ENCODE assay signal across 25 cellular contexts in the genomic region with DNA sequence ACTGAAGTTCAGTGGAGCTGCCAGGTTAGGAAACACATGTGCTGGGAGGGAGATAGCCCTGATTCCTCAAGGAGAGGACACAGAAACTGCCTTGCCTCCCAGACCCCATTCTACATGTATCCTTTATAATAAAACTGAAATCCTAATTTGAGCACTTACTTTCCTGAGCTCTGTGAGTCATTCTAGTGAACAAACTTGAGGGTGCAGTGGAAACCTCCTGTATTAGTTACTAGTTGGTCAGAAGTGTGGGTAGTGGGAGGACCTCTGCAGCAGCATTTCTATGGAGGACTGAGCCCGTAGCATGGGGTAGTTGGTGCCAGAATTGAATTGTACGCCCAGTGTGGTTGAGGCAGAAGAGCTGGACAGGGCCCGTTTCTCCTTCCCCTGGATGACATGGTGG.
"Had no signal": no experiment of that assay in that cellular context is flagged by ENCODE, and none has a peak within 500 bp of the region (broad histone marks: within the 10 kb centered on the region; RNA-seq: fewer than 3 reads in every experiment).

No MANE protein-coding gene starts in this region.

- H3K4me1 Mint-ChIP-seq: neural crest cell had no signal

- H3K36me3 ChIP-seq: pancreas had no signal

- H3K27me3 Mint-ChIP-seq: activated B cell treated with CpG ODN at 0.5 μM for 24 hours; activated CD4-positive, alpha-beta T cell treated with anti-CD3 and anti-CD28 coated beads, Interleukin-2, amount 10 ng/mL, durations not matched to agents 7 days and 5 days; activated naive CD8-positive, alpha-beta T cell treated with anti-CD3 and anti-CD28 coated beads, Interleukin-2, amount 10 ng/mL, durations not matched to agents 7 days and 5 days; effector memory CD8-positive, alpha-beta T cell; naive thymus-derived CD8-positive, alpha-beta T cell; stimulated activated memory B cell treated with anti-CD40 and anti-IgM and Interleukin-4, amounts not matched to agents 10 μg/mL and 1 μg/mL and 100 μg/mL, for 72 hours had no signal

- H3K27ac ChIP-seq: brain microvascular endothelial cell, esophagus muscularis mucosa, foreskin keratinocyte, heart left ventricle, pancreas, psoas muscle, sigmoid colon, testis, transverse colon had no signal

- H3K27me3 ChIP-seq: brain microvascular endothelial cell, esophagus muscularis mucosa, foreskin keratinocyte, heart left ventricle, pancreas, sigmoid colon, testis, transverse colon had no signal

- H3K4me3 ChIP-seq: esophagus muscularis mucosa, heart left ventricle, pancreas, psoas muscle, sigmoid colon, testis, transverse colon had no signal

- H3K9me3 ChIP-seq: esophagus muscularis mucosa, pancreas, psoas muscle, sigmoid colon, testis, transverse colon had no signal

- DNase-seq: activated B cell treated with CpG ODN at 0.5 μM for 24 hours; activated CD4-positive, alpha-beta T cell treated with anti-CD3 and anti-CD28 coated beads, Interleukin-2, amount 10 ng/mL, durations not matched to agents 7 days and 5 days; activated naive CD4-positive, alpha-beta T cell treated with Interleukin-2 at 50 U/mL for 16 hours; activated naive CD8-positive, alpha-beta T cell treated with anti-CD3 and anti-CD28 coated beads, Interleukin-2, amount 10 ng/mL, durations not matched to agents 7 days and 5 days; amniotic stem cell; brain microvascular endothelial cell; cortex of kidney; effector memory CD8-positive, alpha-beta T cell; foreskin keratinocyte; heart left ventricle; midbrain; naive thymus-derived CD8-positive, alpha-beta T cell; nucleus accumbens; pancreas; psoas muscle; sigmoid colon; small intestine; stimulated activated CD4-positive, alpha-beta T cell treated with anti-CD3 and anti-CD28 coated beads, Interleukin-4, amount 100 ng/mL, for 24 hours; T-helper 1 cell; testis; transverse colon had no signal

- ATAC-seq: effector memory CD8-positive, alpha-beta T cell; foreskin keratinocyte; naive thymus-derived CD8-positive, alpha-beta T cell; pancreas; psoas muscle; stimulated activated memory B cell treated with anti-CD40 and anti-IgM and Interleukin-4, amounts not matched to agents 10 μg/mL and 1 μg/mL and 100 μg/mL, for 72 hours had no signal

- H3K27ac Mint-ChIP-seq: activated B cell treated with CpG ODN at 0.5 μM for 24 hours; activated CD4-positive, alpha-beta T cell treated with anti-CD3 and anti-CD28 coated beads, Interleukin-2, amount 10 ng/mL, durations not matched to agents 7 days and 5 days; activated naive CD8-positive, alpha-beta T cell treated with anti-CD3 and anti-CD28 coated beads, Interleukin-2, amount 10 ng/mL, durations not matched to agents 7 days and 5 days; stimulated activated memory B cell treated with anti-CD40 and anti-IgM and Interleukin-4, amounts not matched to agents 10 μg/mL and 1 μg/mL and 100 μg/mL, for 72 hours; T-helper 2 cell treated with Interferon-gamma antibody and Interleukin-4, amounts not matched to agents 5 μg/mL and 100 μg/mL, for 36 hours had no signal

- H3K4me1 ChIP-seq: esophagus muscularis mucosa, pancreas, psoas muscle, sigmoid colon, testis, transverse colon had no signal

- H3K4me3 Mint-ChIP-seq: activated B cell treated with CpG ODN at 0.5 μM for 24 hours; activated CD4-positive, alpha-beta T cell treated with anti-CD3 and anti-CD28 coated beads, Interleukin-2, amount 10 ng/mL, durations not matched to agents 7 days and 5 days; activated naive CD8-positive, alpha-beta T cell treated with anti-CD3 and anti-CD28 coated beads, Interleukin-2, amount 10 ng/mL, durations not matched to agents 7 days and 5 days; effector memory CD8-positive, alpha-beta T cell; naive thymus-derived CD8-positive, alpha-beta T cell; neural crest cell; stimulated activated memory B cell treated with anti-CD40 and anti-IgM and Interleukin-4, amounts not matched to agents 10 μg/mL and 1 μg/mL and 100 μg/mL, for 72 hours; T-helper 2 cell treated with Interferon-gamma antibody and Interleukin-4, amounts not matched to agents 5 μg/mL and 100 μg/mL, for 36 hours had no signal
